In the genomic region with DNA sequence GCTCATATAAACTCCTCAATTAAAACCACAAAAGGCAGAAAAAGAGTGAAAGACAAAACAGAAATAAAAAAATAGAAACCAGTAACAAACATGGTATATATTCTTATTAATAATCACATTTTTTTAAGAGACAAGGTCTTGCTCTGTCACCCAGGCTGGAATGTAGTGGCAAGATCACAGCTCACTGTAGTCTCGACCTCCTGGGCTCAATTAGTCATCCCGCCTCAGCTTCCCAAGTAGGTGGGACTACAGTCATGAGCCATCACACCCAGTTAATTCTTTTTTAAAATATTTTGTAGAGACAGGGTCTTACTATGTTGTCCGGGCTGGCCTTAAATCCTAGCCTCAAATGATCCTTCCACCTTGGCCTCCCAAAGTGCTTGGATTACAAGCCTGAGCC, we compare ENCODE assay signal across 25 cellular contexts. TPM values are rescaled to one million over a fixed set of nuclear protein-coding genes. Genes with fewer than 3 reads are reported as not detected.
DNase-seq lines count a peak whose midpoint lies in the region; ATAC-seq and TF ChIP-seq lines count a peak whose summit lies in the region.
"Had no signal": no experiment of that assay in that cellular context is flagged by ENCODE, and none has a peak within 500 bp of the region (broad histone marks: within the 10 kb centered on the region; RNA-seq: fewer than 3 reads in every experiment).

No MANE protein-coding gene starts in this region.

- H3K27ac ChIP-seq in SJCRH30 = no peak overlapping the region
- H3K27ac ChIP-seq: 22Rv1, KMS-11, SJSA1 had no signal

- H3K27ac Mint-ChIP-seq in activated naive CD4-positive, alpha-beta T cell treated with anti-CD3 and anti-CD28 coated beads, Interleukin-2, amount 10 ng/mL, durations not matched to agents 7 days and 5 days = peak overlapping the region; percentile 47
- H3K27ac Mint-ChIP-seq in activated naive CD4-positive, alpha-beta T cell treated with anti-CD3 and anti-CD28 coated beads, Interleukin-2, amount 50 U/mL, for 72 hours = no peak overlapping the region
- H3K27ac Mint-ChIP-seq: CD8-positive, alpha-beta memory T cell had no signal

- no peaks in the 10 kb centered on the region for H3K36me3 ChIP-seq in SJCRH30
- H3K36me3 ChIP-seq: SJSA1 had no signal

- peaks cover 12% of the 10 kb centered on the region for H3K9me3 Mint-ChIP-seq in activated naive CD4-positive, alpha-beta T cell treated with anti-CD3 and anti-CD28 coated beads, Interleukin-2, amount 10 ng/mL, durations not matched to agents 7 days and 5 days
- H3K9me3 Mint-ChIP-seq in activated naive CD4-positive, alpha-beta T cell treated with anti-CD3 and anti-CD28 coated beads, Interleukin-2, amount 50 U/mL, for 72 hours = no peaks in the 10 kb centered on the region

- H3K36me3 Mint-ChIP-seq in activated naive CD4-positive, alpha-beta T cell treated with anti-CD3 and anti-CD28 coated beads, Interleukin-2, amount 10 ng/mL, durations not matched to agents 7 days and 5 days = no peaks in the 10 kb centered on the region
- H3K36me3 Mint-ChIP-seq in activated naive CD4-positive, alpha-beta T cell treated with anti-CD3 and anti-CD28 coated beads, Interleukin-2, amount 50 U/mL, for 72 hours = no peaks in the 10 kb centered on the region
- H3K36me3 Mint-ChIP-seq: CD8-positive, alpha-beta memory T cell had no signal

- H3K4me1 Mint-ChIP-seq in activated naive CD4-positive, alpha-beta T cell treated with anti-CD3 and anti-CD28 coated beads, Interleukin-2, amount 10 ng/mL, durations not matched to agents 7 days and 5 days = no peaks in the 10 kb centered on the region
- H3K4me1 Mint-ChIP-seq: CD8-positive, alpha-beta memory T cell had no signal

- H3K4me3 ChIP-seq in fibroblast of mammary gland (ENCODE audit: control insufficient read depth, low read depth, low read length) = no peak overlapping the region
- no peak overlapping the region for H3K4me3 ChIP-seq in SJCRH30
- H3K4me3 ChIP-seq: SJSA1 had no signal

- no peak for TF ChIP-seq CTCF in fibroblast of mammary gland (conservative IDR thresholded peaks at IDR 0.05; ENCODE audit: control insufficient read depth, insufficient read depth, low read depth, low read length)

- no peaks in the 10 kb centered on the region for H3K27me3 ChIP-seq in SJCRH30
- H3K27me3 ChIP-seq: SJSA1 had no signal

- DNase-seq in activated naive CD4-positive, alpha-beta T cell treated with anti-CD3 and anti-CD28 coated beads, Interleukin-2, amount 10 ng/mL, durations not matched to agents 7 days and 5 days = no peak
- no peak for DNase-seq in activated naive CD4-positive, alpha-beta T cell treated with anti-CD3 and anti-CD28 coated beads, Interleukin-2, amount 50 U/mL, for 72 hours (ENCODE audit: low spot score in 2 of 2)
- DNase-seq in M059J (ENCODE audit: low read depth) (peak; percentile 65), fibroblast of mammary gland (ENCODE audit: low read depth) (peak; percentile 22), SJCRH30 (no peak)
- no peak for DNase-seq in stimulated activated CD4-positive, alpha-beta T cell treated with anti-CD3 and anti-CD28 coated beads, Interleukin-4, amount 100 ng/mL, for 4 hours
- DNase-seq: AML-193; C1 segment of cervical spinal cord; Calu3; CD8-positive, alpha-beta memory T cell; DMS153; GOT3; IMR-90; NCI-H1105; NCI-H146; NCI-H2029 treated with DMSO at 0.1 percent for 48 hours; NCI-H226; NCI-H524; NCI-H774; NK-92 treated with Interleukin-12 subunit alpha and Interleukin-12 subunit beta, amount 100 ng/mL, for 24 hours had no signal

- H3K27me3 Mint-ChIP-seq in activated naive CD4-positive, alpha-beta T cell treated with anti-CD3 and anti-CD28 coated beads, Interleukin-2, amount 10 ng/mL, durations not matched to agents 7 days and 5 days = peaks cover 40% of the 10 kb centered on the region

- no peaks in the 10 kb centered on the region for H3K4me1 ChIP-seq in SJCRH30
- H3K4me1 ChIP-seq: SJSA1 had no signal

- ATAC-seq in activated naive CD4-positive, alpha-beta T cell treated with anti-CD3 and anti-CD28 coated beads, Interleukin-2, amount 50 U/mL, for 72 hours = no peak
- ATAC-seq in GM19395 (IDR thresholded peaks at IDR 0.05; ENCODE audit: unreplicated experiment) = no peak
- ATAC-seq in GM21529 (IDR thresholded peaks at IDR 0.05; ENCODE audit: unreplicated experiment) = no peak

- no peaks in the 10 kb centered on the region for H3K9me3 ChIP-seq in SJCRH30 (replicated peaks)
- H3K9me3 ChIP-seq: SJSA1 had no signal

- CTCF ChIA-PET in activated naive CD4-positive, alpha-beta T cell treated with anti-CD3 and anti-CD28 coated beads, Interleukin-2, amount 10 ng/mL, durations not matched to agents 7 days and 5 days (lab: Charles Lee) = no interaction called here

- H3K4me3 Mint-ChIP-seq in activated naive CD4-positive, alpha-beta T cell treated with anti-CD3 and anti-CD28 coated beads, Interleukin-2, amount 10 ng/mL, durations not matched to agents 7 days and 5 days = no peak overlapping the region
- H3K4me3 Mint-ChIP-seq: CD8-positive, alpha-beta memory T cell had no signal

RNA-seq across cellular contexts. Expression of gene FAM240A, which starts 37.1 kb away (rescaled TPM):
- total RNA-seq in activated naive CD4-positive, alpha-beta T cell treated with anti-CD3 and anti-CD28 coated beads, Interleukin-2, amount 50 U/mL, for 72 hours = not detected
- total RNA-seq in M059J (2014; rRNA removed; shearing (Covaris generic)) = not detected in 2 replicates
- total RNA-seq in SJCRH30 (2014; rRNA removed; shearing (Covaris generic)) = not detected in 2 replicates
- total RNA-seq: Calu3; CD8-positive, alpha-beta memory T cell; IMR-90; SJSA1 had no signal

RNA-seq across cellular contexts. Expression of gene ALS2CL, which starts 44.0 kb away (rescaled TPM):
- total RNA-seq in activated naive CD4-positive, alpha-beta T cell treated with anti-CD3 and anti-CD28 coated beads, Interleukin-2, amount 50 U/mL, for 72 hours = 1 to 10 TPM; 2.0 to 8.1 TPM
- total RNA-seq in M059J (2014; rRNA removed; shearing (Covaris generic)) = 2.5 and 3.6 TPM in 2 replicates
- 6.5 and 9.4 TPM in 2 replicates for total RNA-seq in SJCRH30 (2014; rRNA removed; shearing (Covaris generic))

RNA-seq across cellular contexts. Expression of gene TMIE, which starts 51.8 kb away (rescaled TPM):
- 1 to 10 TPM in 1 of 2 donors, under 1 TPM in 1; 0.84 to 1.0 TPM for total RNA-seq in activated naive CD4-positive, alpha-beta T cell treated with anti-CD3 and anti-CD28 coated beads, Interleukin-2, amount 50 U/mL, for 72 hours
- total RNA-seq in M059J (2014; rRNA removed; shearing (Covaris generic)) = 0.22 TPM in 1 of 2 replicates, not detected in the other
- total RNA-seq in SJCRH30 (2014; rRNA removed; shearing (Covaris generic)) = 0.08 and 0.10 TPM in 2 replicates
- total RNA-seq: IMR-90, SJSA1 had no signal

Comparison
In these comparisons a context has a peak if more than half of its experiments do, and no peak if none do; other contexts are left out.
1. DNase-seq: peak in M059J (single experiment) and fibroblast of mammary gland (single experiment); none in activated naive CD4-positive, alpha-beta T cell treated with anti-CD3 and anti-CD28 coated beads, Interleukin-2, amount 10 ng/mL, durations not matched to agents 7 days and 5 days (single experiment), activated naive CD4-positive, alpha-beta T cell treated with anti-CD3 and anti-CD28 coated beads, Interleukin-2, amount 50 U/mL, for 72 hours (0 of 2), stimulated activated CD4-positive, alpha-beta T cell treated with anti-CD3 and anti-CD28 coated beads, Interleukin-4, amount 100 ng/mL, for 4 hours (0 of 2) and SJCRH30 (0 of 2).